Comparison of ENCODE assay signal across 8 cellular contexts in genomic region chr9:12775373-12775962, GRCh38. TPM values are rescaled to one million over a fixed set of nuclear protein-coding genes. Genes with fewer than 3 reads are reported as not detected.
DNase-seq lines count a peak whose midpoint lies in the region; ATAC-seq and TF ChIP-seq lines count a peak whose summit lies in the region.

No MANE protein-coding gene starts in this region.

- ATAC-seq in T-helper 17 cell: no peak
- ATAC-seq in heart left ventricle: peak in 3 of 4 donors; percentile 19 to 72 (median 58)
- ATAC-seq in HG03460 (IDR thresholded peaks at IDR 0.05; ENCODE audit: unreplicated experiment): no peak

- H3K27me3 ChIP-seq in BJ (ENCODE audit: control insufficient read depth, insufficient read depth, low read length) (no peaks in the 10 kb centered on the region), heart left ventricle (no peaks in the 10 kb centered on the region)

- H3K27me3 Mint-ChIP-seq in T-helper 17 cell: peaks cover 21% of the 10 kb centered on the region
- H3K27me3 Mint-ChIP-seq in progenitor cell of endocrine pancreas: no peaks in the 10 kb centered on the region

- H3K27ac ChIP-seq in HEK293 (ENCODE audit: extremely low read depth, low read depth, low read length) (peak overlapping the region; percentile 87), heart left ventricle (peak overlapping the region; percentile 79 to 92 (median 86))

- intact Hi-C loops in heart left ventricle (cut with DNase I): loop anchor here in 7 of 10 donors (2.0 to 10.0 kb wide), 9 partner anchors 37 to 209 kb away; no protein-coding TSS in a partner anchor

- no peak for TF ChIP-seq CTCF in BJ (IDR thresholded peaks at IDR 0.05; ENCODE audit: insufficient read depth, low read depth, low read length)
- TF ChIP-seq CTCF in HEK293 (tag by site-specific recombination; IDR thresholded peaks at IDR 0.05): no peak
- no peak for TF ChIP-seq CTCF in heart left ventricle (IDR thresholded peaks at IDR 0.05)
- TF ChIP-seq CTCF in progenitor cell of endocrine pancreas (IDR thresholded peaks at IDR 0.05; ENCODE audit: unreplicated experiment): no peak

- no peaks in the 10 kb centered on the region for H3K36me3 Mint-ChIP-seq in T-helper 17 cell (ENCODE audit: low read depth)
- H3K36me3 Mint-ChIP-seq in progenitor cell of endocrine pancreas (ENCODE audit: insufficient read depth): peaks cover 5% of the 10 kb centered on the region

- peak overlapping the region; percentile 60 for H3K4me3 ChIP-seq in BJ (ENCODE audit: low read depth, low read length)
- H3K4me3 ChIP-seq in HEK293 (ENCODE audit: low read depth, low read length): peak overlapping the region; percentile 71
- H3K4me3 ChIP-seq in heart left ventricle: peak overlapping the region; percentile 66 to 89 (median 80)

- no peak for DNase-seq in BJ (ENCODE audit: low read depth)
- DNase-seq in T-helper 17 cell: no peak
- peak in 3 of 5 donors; percentile 17 to 33 (median 29) for DNase-seq in heart left ventricle
- DNase-seq in progenitor cell of endocrine pancreas (ENCODE audit: low spot score, unreplicated experiment): peak; percentile 12
- DNase-seq in NCI-H446 treated with DMSO at 0.1 percent for 48 hours (lab: John Stamatoyannopoulos, UW): no peak
- no peak for DNase-seq in H4 (ENCODE audit: low spot score)

- no peak overlapping the region for H3K27ac Mint-ChIP-seq in T-helper 17 cell
- H3K27ac Mint-ChIP-seq in progenitor cell of endocrine pancreas: peak overlapping the region; percentile 92

- CTCF ChIA-PET in BJ (lab: Yijun Ruan, JAX): interaction anchor here (1.1 to 2.9 kb wide), 13 partner anchors 8 to 109 kb away, joined by 3 to 31 read pairs (median 5); no protein-coding TSS in a partner anchor
- CTCF ChIA-PET in HEK293 (lab: Yijun Ruan, JAX): interaction anchor here (0.6 to 4.3 kb wide), 23 partner anchors 11 to 424 kb away, joined by 3 to 29 read pairs (median 6); no protein-coding TSS in a partner anchor

- H3K9me3 ChIP-seq in HEK293 (ENCODE audit: control insufficient read depth, insufficient read depth, low read depth, low read length) (no peaks in the 10 kb centered on the region), T-helper 17 cell (ENCODE audit: control insufficient read depth, low read length, poor library complexity, severe bottlenecking) (no peaks in the 10 kb centered on the region), heart left ventricle (no peaks in the 10 kb centered on the region)

- POLR2A ChIA-PET in BJ (lab: Charles Lee): interaction anchor here (0.6 kb wide), 1 partner anchor 364 kb away, joined by 5 read pairs; no protein-coding TSS in a partner anchor
- POLR2A ChIA-PET in HEK293 (lab: Yijun Ruan, JAX): interaction anchor here (0.6 to 3.1 kb wide), 8 partner anchors 9 to 78 kb away, joined by 3 to 17 read pairs (median 4); no protein-coding TSS in a partner anchor

- WGBS in heart left ventricle, 4 donors: 0 to 1% (median 1%) methylated on average over 22 to 37 of the region's 37 CpGs

- H3K4me1 ChIP-seq in HEK293 (ENCODE audit: control insufficient read depth, insufficient read depth, low read length) (peaks cover 8% of the 10 kb centered on the region), heart left ventricle (peaks cover 0 to 30% (median 7%) of the 10 kb centered on the region in 12 donors)

- no peak for TF ChIP-seq POLR2A in heart left ventricle (IDR thresholded peaks at IDR 0.05)

- H3K4me3 Mint-ChIP-seq in T-helper 17 cell (peak overlapping the region; percentile 4), progenitor cell of endocrine pancreas (ENCODE audit: low read depth) (peak overlapping the region; percentile 94)

- H3K9me3 Mint-ChIP-seq in progenitor cell of endocrine pancreas (ENCODE audit: low read depth): no peaks in the 10 kb centered on the region

- H3K36me3 ChIP-seq in BJ (ENCODE audit: control insufficient read depth, insufficient read depth, low read length) (no peaks in the 10 kb centered on the region), HEK293 (ENCODE audit: control insufficient read depth in 2 of 2, insufficient read depth in 1 of 2, low read length in 2 of 2) (no peaks in the 10 kb centered on the region), heart left ventricle (no peaks in the 10 kb centered on the region)

- no peaks in the 10 kb centered on the region for H3K4me1 Mint-ChIP-seq in T-helper 17 cell
- peaks cover 8% of the 10 kb centered on the region for H3K4me1 Mint-ChIP-seq in progenitor cell of endocrine pancreas (ENCODE audit: low read depth)

TF ChIP-seq in HEK293, 187 proteins besides CTCF, POLR2A, EP300 and RAD21:
- TF ChIP-seq GLIS1 (tag by site-specific recombination; IDR thresholded peaks at IDR 0.05) (peak; percentile 51), ZBTB17 (tag by site-specific recombination; IDR thresholded peaks at IDR 0.05) (peak; percentile 23; the same call in 1 of the 2 replicates), GLIS2 (tag by site-specific recombination; IDR thresholded peaks at IDR 0.05) (peak; percentile 54; the same call in 1 of the 2 replicates), ZNF664 (tag by site-specific recombination; IDR thresholded peaks at IDR 0.05) (no peak), ZFP37 (tag by site-specific recombination; IDR thresholded peaks at IDR 0.05) (no peak), OSR2 (tag by site-specific recombination; IDR thresholded peaks at IDR 0.05) (peak; percentile 62; the same call in 1 of the 2 replicates), ZSCAN23 (tag by site-specific recombination; IDR thresholded peaks at IDR 0.05) (no peak)

RNA-seq across cellular contexts. Expression of gene LURAP1L, which starts 0.6 kb away (rescaled TPM):
- polyA plus RNA-seq in BJ (2011; rRNA removed) (10.9 and 15.5 TPM in 2 replicates), heart left ventricle (1 to 10 TPM; 1.4 to 2.9 TPM)
- polyA minus RNA-seq in BJ (2011; rRNA and poly(A)+ RNA removed): 14.0 and 18.6 TPM in 2 replicates
- total RNA-seq in T-helper 17 cell (under 1 TPM in 1 of 2 donors, not detected in 1; 0.31 TPM), heart left ventricle (1 to 10 TPM; 1.7 to 5.7 (median 3.0) TPM), progenitor cell of endocrine pancreas (11.0 and 11.4 TPM in 2 replicates)
- 10.6 and 15.2 TPM in 2 replicates for total RNA-seq in H4 (2014; rRNA removed; shearing (Covaris generic))

Comparison
In these comparisons a context has a peak if more than half of its experiments do, and no peak if none do; other contexts are left out.
1. DNase-seq: peak in heart left ventricle (3 of 5) and progenitor cell of endocrine pancreas (single experiment); none in BJ (single experiment), T-helper 17 cell (0 of 3), NCI-H446 treated with DMSO at 0.1 percent for 48 hours (single experiment) and H4 (single experiment).
2. ATAC-seq: peak in heart left ventricle (3 of 4); none in T-helper 17 cell (single experiment) and HG03460 (single experiment).
3. Peak in every context shown above with its lines, with median percentiles within 50 percentile points of each other: H3K4me3 ChIP-seq.